8 cellular contexts compared by ENCODE assay signal in genomic region chr12:12696562-12697383, GRCh38. TPM values are rescaled to one million over a fixed set of nuclear protein-coding genes. Genes with fewer than 3 reads are reported as not detected.
DNase-seq lines count a peak whose midpoint lies in the region; ATAC-seq, FAIRE-seq and TF ChIP-seq lines count a peak whose summit lies in the region.

No MANE protein-coding gene starts in this region.

- H3K4me1 Mint-ChIP-seq in central memory CD8-positive, alpha-beta T cell, result peaks cover 24% of the 10 kb centered on the region

- no peaks in the 10 kb centered on the region for H3K9me3 Mint-ChIP-seq in central memory CD8-positive, alpha-beta T cell

- no peaks in the 10 kb centered on the region for H3K9me3 ChIP-seq in keratinocyte (ENCODE audit: control insufficient read depth, low read depth, low read length)

- H3K4me1 ChIP-seq in keratinocyte (ENCODE audit: control insufficient read depth, extremely low read depth, insufficient read depth, low read length), result peaks cover 10% of the 10 kb centered on the region

- peak overlapping the region; percentile 99 for H3K27ac Mint-ChIP-seq in central memory CD8-positive, alpha-beta T cell (ENCODE audit: low read depth)

- H3K36me3 ChIP-seq in keratinocyte (ENCODE audit: control insufficient read depth in 2 of 2, extremely low read depth in 1 of 2, insufficient read depth in 2 of 2, low read length in 2 of 2), result no peaks in the 10 kb centered on the region

- peak overlapping the region; percentile 95 for H3K4me2 ChIP-seq in keratinocyte (ENCODE audit: control insufficient read depth, extremely low read depth, insufficient read depth, low read depth, low read length)

- FAIRE-seq in keratinocyte (lab: Jason Lieb, UNC), result peak; percentile 65

- TF ChIP-seq CTCF in keratinocyte (optimal IDR thresholded peaks at IDR 0.05 in 1 of 3, IDR thresholded peaks at IDR 0.05 in 1 of 3, conservative IDR thresholded peaks at IDR 0.05 in 1 of 3; ENCODE audit: extremely low read depth in 1 of 3, insufficient read depth in 2 of 3, low read length in 3 of 3), result no peak

- H3K27me3 ChIP-seq in keratinocyte (ENCODE audit: control insufficient read depth, extremely low read depth, insufficient read depth, low read length), result no peaks in the 10 kb centered on the region

- peak; percentile 59 for ATAC-seq in HG03095 (IDR thresholded peaks at IDR 0.05; ENCODE audit: unreplicated experiment)
- peak; percentile 89 for ATAC-seq in central memory CD8-positive, alpha-beta T cell (replicated peaks; ENCODE audit: extremely low read depth, poor library complexity, severe bottlenecking)

- peak overlapping the region; percentile 83 for H3K4me3 Mint-ChIP-seq in central memory CD8-positive, alpha-beta T cell

- peaks cover 18% of the 10 kb centered on the region for H3K36me3 Mint-ChIP-seq in central memory CD8-positive, alpha-beta T cell (ENCODE audit: insufficient read depth)

- peak; percentile 19 to 69 for DNase-seq in SHP77 (lab: John Stamatoyannopoulos, UW)
- DNase-seq in SHP77 treated with DMSO at 0.1 percent for 48 hours (lab: John Stamatoyannopoulos, UW), result no peak
- DNase-seq in NCI-H2171 (lab: John Stamatoyannopoulos, UW), result peak; percentile 58
- DNase-seq in activated CD4-positive, CD25-positive, alpha-beta regulatory T cell treated with anti-CD3 and anti-CD28 coated beads, Interleukin-2, amount 50 U/mL, for 16 hours (ENCODE audit: low read depth, low spot score), result peak; percentile 85
- DNase-seq in central memory CD8-positive, alpha-beta T cell (ENCODE audit: low spot score in 2 of 2), result peak; percentile 85 to 91
- DNase-seq in keratinocyte (ENCODE audit: low read depth, low spot score), result peak; percentile 57
- peak; percentile 76 to 84 for DNase-seq in stimulated activated CD4-positive, alpha-beta T cell treated with anti-CD3 and anti-CD28 coated beads, Interleukin-15, amount 100 ng/mL, for 1 hour (ENCODE audit: low read depth in 1 of 2, low spot score in 1 of 2)

- no peaks in the 10 kb centered on the region for H3K27me3 Mint-ChIP-seq in central memory CD8-positive, alpha-beta T cell

- dilution Hi-C loops in keratinocyte (cut with MboI; ENCODE audit: extremely low pct_ligation_motif_present, low sequenced_read_pairs), result no loop called here

- peak overlapping the region; percentile 95 for H3K9ac ChIP-seq in keratinocyte (ENCODE audit: control insufficient read depth, extremely low read depth, insufficient read depth, low read length)

- H3K4me3 ChIP-seq in keratinocyte (ENCODE audit: control insufficient read depth in 2 of 3, extremely low read depth in 1 of 3, insufficient read depth in 2 of 3, low read depth in 1 of 3, low read length in 3 of 3), result peak overlapping the region; percentile 53 to 85 (median 78)

- peak overlapping the region; percentile 93 for H3K27ac ChIP-seq in keratinocyte (ENCODE audit: control insufficient read depth, insufficient read depth, low read length)

- no peaks in the 10 kb centered on the region for H3K79me2 ChIP-seq in keratinocyte (ENCODE audit: control insufficient read depth, insufficient read depth, low read length)

- H4K20me1 ChIP-seq in keratinocyte (ENCODE audit: control insufficient read depth, extremely low read depth, insufficient read depth, low read length), result no peaks in the 10 kb centered on the region

- no peaks in the 10 kb centered on the region for H3K9me1 ChIP-seq in keratinocyte (ENCODE audit: control insufficient read depth, extremely low read depth, insufficient read depth, low read length)

- peak overlapping the region; percentile 90 for H2AFZ ChIP-seq in keratinocyte (ENCODE audit: control insufficient read depth, low read length)

RNA-seq across cellular contexts. Expression of gene GPR19, which starts 0.8 kb away (rescaled TPM):
- polyA plus RNA-seq in keratinocyte, result 0.05 to 0.45 TPM (median 0.17 TPM) in 3 replicates
- polyA plus RNA-seq in keratinocyte (2011; ENCODE audit: low read depth), result not detected
- 0.10 and 0.18 TPM in 2 replicates for polyA plus RNA-seq in keratinocyte (2011; cell fraction: cytosol; rRNA removed)
- 0.45 TPM in 1 of 2 replicates, not detected in the other for polyA plus RNA-seq in keratinocyte (2011; cell fraction: nucleus; rRNA removed)
- polyA plus RNA-seq in keratinocyte (2012; ENCODE audit: low replicate concordance), result 0.28 TPM in 1 of 2 replicates, not detected in the other
- polyA minus RNA-seq in keratinocyte, result 0.23 to 1.1 TPM in 2 of 3 replicates, not detected in the other
- not detected for polyA minus RNA-seq in keratinocyte (2011; cell fraction: cytosol; rRNA and poly(A)+ RNA removed)
- polyA minus RNA-seq in keratinocyte (2011; cell fraction: nucleus; rRNA and poly(A)+ RNA removed), result not detected in 2 replicates

RNA-seq across cellular contexts. Expression of gene CDKN1B, which starts 20.4 kb away (rescaled TPM):
- polyA plus RNA-seq in keratinocyte, result 2.9 to 5.5 TPM (median 5.1 TPM) in 3 replicates
- polyA plus RNA-seq in keratinocyte (2011; ENCODE audit: low read depth), result 16.5 TPM
- 1.5 and 2.4 TPM in 2 replicates for polyA plus RNA-seq in keratinocyte (2011; cell fraction: cytosol; rRNA removed)
- 3.4 and 4.0 TPM in 2 replicates for polyA plus RNA-seq in keratinocyte (2011; cell fraction: nucleus; rRNA removed)
- polyA plus RNA-seq in keratinocyte (2012; ENCODE audit: low replicate concordance), result 8.1 and 9.2 TPM in 2 replicates
- polyA minus RNA-seq in keratinocyte, result 0.89 to 3.2 TPM (median 1.2 TPM) in 3 replicates
- 6.9 TPM for polyA minus RNA-seq in keratinocyte (2011; cell fraction: cytosol; rRNA and poly(A)+ RNA removed)
- polyA minus RNA-seq in keratinocyte (2011; cell fraction: nucleus; rRNA and poly(A)+ RNA removed), result 5.5 and 6.0 TPM in 2 replicates
